Comparison of ENCODE assay signal across 26 cellular contexts in genomic region chr12:119808441-119808840, GRCh38.
DNase-seq lines count a peak whose midpoint lies in the region; ATAC-seq and TF ChIP-seq lines count a peak whose summit lies in the region.
"Had no signal": no experiment of that assay in that cellular context is flagged by ENCODE, and none has a peak within 500 bp of the region (broad histone marks: within the 10 kb centered on the region; RNA-seq: fewer than 3 reads in every experiment).

No MANE protein-coding gene starts in this region.

- peak; percentile 66 for DNase-seq in GM23248
- no peak for DNase-seq in T-helper 17 cell
- DNase-seq in foreskin keratinocyte = peak; percentile 62 to 82
- DNase-seq in effector CD4-positive, alpha-beta T cell = no peak
- DNase-seq in mesothelial cell of epicardium (ENCODE audit: low spot score in 2 of 2, unreplicated experiment in 2 of 2) = no peak
- DNase-seq in hypothalamus (lab: John Stamatoyannopoulos, UW) = no peak
- DNase-seq: activated CD8-positive, alpha-beta T cell treated with anti-CD3 and anti-CD28 coated beads, Interleukin-2, amount 10 ng/mL, durations not matched to agents 7 days and 5 days; activated naive CD4-positive, alpha-beta T cell; activated T-cell treated with anti-CD3 and anti-CD28 coated beads, Interleukin-2, amount 50 U/mL, for 1 hour; amygdala; caudate nucleus; DND-41; H9; islet precursor cell; KBM-7; lower lobe of right lung; MV-4-11; NCI-H187 treated with DMSO at 0.1 percent for 48 hours; NCI-H526 treated with DMSO at 0.1 percent for 48 hours; retina; stimulated activated naive CD8-positive, alpha-beta T cell treated with anti-CD3 and anti-CD28 coated beads, Interleukin-15, amount 100 ng/mL, for 72 hours; trophoblast cell had no signal

- peaks cover 19% of the 10 kb centered on the region for H3F3A ChIP-seq in GM23248 (ENCODE audit: insufficient read depth)

- H3K4me1 Mint-ChIP-seq in T-helper 17 cell (peaks cover 7% of the 10 kb centered on the region), mesothelial cell of epicardium (peaks cover 14% of the 10 kb centered on the region)
- H3K4me1 Mint-ChIP-seq: stimulated activated naive CD8-positive, alpha-beta T cell treated with anti-CD3 and anti-CD28 coated beads, Interleukin-15, amount 100 ng/mL, for 72 hours had no signal

- peak overlapping the region; percentile 52; the same call in 1 of the 2 replicates for H3K4me3 ChIP-seq in ACC112 (ENCODE audit: low read depth, low read length)
- peak overlapping the region; percentile 34 for H3K4me3 ChIP-seq in GM23248
- H3K4me3 ChIP-seq: BLaER1, lower lobe of right lung had no signal

- peaks cover 20% of the 10 kb centered on the region for H3K4me1 ChIP-seq in ACC112 (ENCODE audit: control insufficient read depth, insufficient read depth, low read length, unreplicated experiment)
- H3K4me1 ChIP-seq in GM23248 (ENCODE audit: insufficient read depth) = peaks cover 17% of the 10 kb centered on the region
- H3K4me1 ChIP-seq in foreskin keratinocyte = peaks cover 19% of the 10 kb centered on the region
- H3K4me1 ChIP-seq: BLaER1 had no signal

- no peak overlapping the region for H2AFZ ChIP-seq in ACC112 (ENCODE audit: low read length, unreplicated experiment)
- H2AFZ ChIP-seq in GM23248 = peak overlapping the region; percentile 9; the same call in 1 of the 2 replicates

- in situ Hi-C loops in GM23248 (cut with MboI) = no loop called here

- ATAC-seq in T-helper 17 cell = no peak
- ATAC-seq in foreskin keratinocyte = peak; percentile 74
- no peak for ATAC-seq in HG02588 (IDR thresholded peaks at IDR 0.05; ENCODE audit: unreplicated experiment)
- ATAC-seq: activated CD8-positive, alpha-beta T cell treated with anti-CD3 and anti-CD28 coated beads, Interleukin-2, amount 10 ng/mL, durations not matched to agents 7 days and 5 days; lower lobe of right lung; stimulated activated naive CD8-positive, alpha-beta T cell treated with anti-CD3 and anti-CD28 coated beads, Interleukin-15, amount 100 ng/mL, for 72 hours had no signal

- H3K4me2 ChIP-seq in GM23248 (ENCODE audit: unreplicated experiment) = peak overlapping the region; percentile 52
- H3K4me2 ChIP-seq: BLaER1 had no signal

- H3K27me3 ChIP-seq in ACC112 (ENCODE audit: insufficient read depth, low read length) (no peaks in the 10 kb centered on the region), GM23248 (replicated peaks; ENCODE audit: insufficient read depth) (no peaks in the 10 kb centered on the region), foreskin keratinocyte (no peaks in the 10 kb centered on the region)
- H3K27me3 ChIP-seq: BLaER1 had no signal

- H3K27me3 Mint-ChIP-seq in T-helper 17 cell (no peaks in the 10 kb centered on the region), mesothelial cell of epicardium (ENCODE audit: low read depth) (no peaks in the 10 kb centered on the region)
- H3K27me3 Mint-ChIP-seq: dendritic cell treated with granulocyte-macrophage colony-stimulating factor and Interleukin-4, amounts not matched to agents 40 ng/mL and 50 ng/mL, for 4 days; stimulated activated naive CD8-positive, alpha-beta T cell treated with anti-CD3 and anti-CD28 coated beads, Interleukin-15, amount 100 ng/mL, for 72 hours had no signal

- H3K9me3 Mint-ChIP-seq in mesothelial cell of epicardium = peaks cover 9% of the 10 kb centered on the region
- H3K9me3 Mint-ChIP-seq: dendritic cell treated with granulocyte-macrophage colony-stimulating factor and Interleukin-4, amounts not matched to agents 40 ng/mL and 50 ng/mL, for 4 days had no signal

- H4K20me1 ChIP-seq in GM23248 (ENCODE audit: insufficient read depth) = no peaks in the 10 kb centered on the region
- H4K20me1 ChIP-seq: BLaER1 had no signal

- H3K79me2 ChIP-seq in ACC112 (ENCODE audit: control insufficient read depth, insufficient read depth, low read length, unreplicated experiment) = no peaks in the 10 kb centered on the region
- H3K79me2 ChIP-seq in GM23248 (ENCODE audit: insufficient read depth) = no peaks in the 10 kb centered on the region

- H3K4me3 Mint-ChIP-seq in T-helper 17 cell (no peak overlapping the region), mesothelial cell of epicardium (no peak overlapping the region)
- H3K4me3 Mint-ChIP-seq: activated CD8-positive, alpha-beta T cell treated with anti-CD3 and anti-CD28 coated beads, Interleukin-2, amount 10 ng/mL, durations not matched to agents 7 days and 5 days; dendritic cell treated with granulocyte-macrophage colony-stimulating factor and Interleukin-4, amounts not matched to agents 40 ng/mL and 50 ng/mL, for 4 days; H9; stimulated activated naive CD8-positive, alpha-beta T cell treated with anti-CD3 and anti-CD28 coated beads, Interleukin-15, amount 100 ng/mL, for 72 hours had no signal

- H3K36me3 Mint-ChIP-seq in T-helper 17 cell (ENCODE audit: low read depth) (peaks cover 2% of the 10 kb centered on the region), mesothelial cell of epicardium (peaks cover 15% of the 10 kb centered on the region)

- H3K9me2 ChIP-seq in GM23248 (ENCODE audit: insufficient read depth) = no peaks in the 10 kb centered on the region

- peaks cover 10% of the 10 kb centered on the region; the same call in 1 of the 2 replicates for H3K36me3 ChIP-seq in ACC112 (ENCODE audit: insufficient read depth, low read length)
- no peaks in the 10 kb centered on the region for H3K36me3 ChIP-seq in GM23248 (ENCODE audit: low read depth)
- H3K36me3 ChIP-seq: lower lobe of right lung had no signal

- H3K9me3 ChIP-seq in GM23248 (ENCODE audit: low read depth) (no peaks in the 10 kb centered on the region), T-helper 17 cell (ENCODE audit: control insufficient read depth, low read length, poor library complexity, severe bottlenecking) (no peaks in the 10 kb centered on the region)
- H3K9me3 ChIP-seq: lower lobe of right lung had no signal

- 16% methylated on average over 6 of the region's 6 CpGs for WGBS in GM23248 (ENCODE audit: low coverage in 1 of 2, low lambda C conversion rate in 2 of 2, missing lambda C conversion rate in 2 of 2), 2 experiments

- peak overlapping the region; percentile 12 for H3K27ac Mint-ChIP-seq in T-helper 17 cell
- H3K27ac Mint-ChIP-seq in mesothelial cell of epicardium = no peak overlapping the region
- H3K27ac Mint-ChIP-seq: activated CD8-positive, alpha-beta T cell treated with anti-CD3 and anti-CD28 coated beads, Interleukin-2, amount 10 ng/mL, durations not matched to agents 7 days and 5 days; dendritic cell treated with granulocyte-macrophage colony-stimulating factor and Interleukin-4, amounts not matched to agents 40 ng/mL and 50 ng/mL, for 4 days; H9; stimulated activated naive CD8-positive, alpha-beta T cell treated with anti-CD3 and anti-CD28 coated beads, Interleukin-15, amount 100 ng/mL, for 72 hours had no signal

- H3K9ac ChIP-seq in GM23248 = no peak overlapping the region; the same call in 1 of the 2 replicates
- H3K9ac ChIP-seq: BLaER1 had no signal

- TF ChIP-seq CTCF in foreskin keratinocyte (conservative IDR thresholded peaks at IDR 0.05) (no peak), mesothelial cell of epicardium (IDR thresholded peaks at IDR 0.05; ENCODE audit: unreplicated experiment) (no peak)

- H3K27ac ChIP-seq in ACC112 (ENCODE audit: low read depth, low read length) (no peak overlapping the region), GM23248 (no peak overlapping the region), foreskin keratinocyte (peak overlapping the region; percentile 29)
- H3K27ac ChIP-seq: BLaER1, lower lobe of right lung had no signal

Comparison
In these comparisons a context has a peak if more than half of its experiments do, and no peak if none do; other contexts are left out.
1. DNase-seq: peak in GM23248 (single experiment) and foreskin keratinocyte (2 of 2); none in T-helper 17 cell (0 of 3), effector CD4-positive, alpha-beta T cell (single experiment), mesothelial cell of epicardium (0 of 2) and hypothalamus (0 of 51).